Comparison of ENCODE assay signal across 8 cellular contexts in genomic region chr9:88388203-88388885, GRCh38. TPM values are rescaled to one million over a fixed set of nuclear protein-coding genes. Genes with fewer than 3 reads are reported as not detected.
DNase-seq lines count a peak whose midpoint lies in the region; ATAC-seq and TF ChIP-seq lines count a peak whose summit lies in the region.

Gene SPIN1, plus strand, starts transcription at chr9:88388444. Its CDS starts 38,096 bp downstream, at chr9:88426540.

- H4K8ac ChIP-seq in trophoblast cell (ENCODE audit: low read depth, low read length): peak within 1 kb of the TSS; percentile 100

- peaks cover 40% of the 10 kb centered on the region for H3K79me2 ChIP-seq in SU-DHL-6 (ENCODE audit: insufficient read depth, low read length)
- H3K79me2 ChIP-seq in trophoblast cell (ENCODE audit: control insufficient read depth, insufficient read depth, low read length, poor library complexity): peaks cover 25% of the 10 kb centered on the region

- H3K4me2 ChIP-seq in SU-DHL-6 (ENCODE audit: low read depth, low read length, poor library complexity, severe bottlenecking) (peak within 1 kb of the TSS; percentile 72), trophoblast cell (ENCODE audit: low read length) (peak within 1 kb of the TSS; percentile 79)

- H3K79me1 ChIP-seq in trophoblast cell (ENCODE audit: low read length): peaks cover 14% of the 10 kb centered on the region

- H2BK120ac ChIP-seq in trophoblast cell (ENCODE audit: insufficient read depth, low read length, poor library complexity): peak within 1 kb of the TSS; percentile 100

- peak within 1 kb of the TSS; percentile 89 for H3K27ac Mint-ChIP-seq in activated naive CD8-positive, alpha-beta T cell treated with anti-CD3 and anti-CD28 coated beads for 36 hours

- H3K9me3 ChIP-seq in SU-DHL-6 (ENCODE audit: insufficient read depth, low read length) (no peaks in the 10 kb centered on the region), trophoblast cell (ENCODE audit: insufficient read depth, low read depth, low read length) (peaks cover 1% of the 10 kb centered on the region), tibial nerve (no peaks in the 10 kb centered on the region)

- peak within 1 kb of the TSS; percentile 100 for H4K91ac ChIP-seq in trophoblast cell (ENCODE audit: low read depth, low read length)

- no peaks in the 10 kb centered on the region for H3K9me2 ChIP-seq in SU-DHL-6 (replicated peaks; ENCODE audit: insufficient read depth, low read length)

- H2AFZ ChIP-seq in SU-DHL-6 (ENCODE audit: low read depth, low read length, severe bottlenecking): peak within 1 kb of the TSS; percentile 85
- peak within 1 kb of the TSS; percentile 100 for H2AFZ ChIP-seq in trophoblast cell (ENCODE audit: insufficient read depth, low read length, poor library complexity)

- H3K9me3 Mint-ChIP-seq in activated naive CD8-positive, alpha-beta T cell treated with anti-CD3 and anti-CD28 coated beads for 36 hours: no peaks in the 10 kb centered on the region

- peak within 1 kb of the TSS; percentile 100 for H3K14ac ChIP-seq in trophoblast cell (ENCODE audit: low read length)

- H3F3A ChIP-seq in SU-DHL-6 (ENCODE audit: insufficient read depth): peaks cover 10% of the 10 kb centered on the region; the same call in 1 of the 2 replicates

- H3K9ac ChIP-seq in SU-DHL-6 (ENCODE audit: low read length): peak within 1 kb of the TSS; percentile 67
- peak within 1 kb of the TSS; percentile 100 for H3K9ac ChIP-seq in trophoblast cell (ENCODE audit: low read length)

- H3K27ac ChIP-seq in SU-DHL-6 (ENCODE audit: low read depth, low read length) (peak within 1 kb of the TSS; percentile 48; the same call in 1 of the 2 replicates), trophoblast cell (ENCODE audit: low read depth, low read length) (peak within 1 kb of the TSS; percentile 100), tibial nerve (peak within 1 kb of the TSS; percentile 85 to 94 (median 93))

- H3K18ac ChIP-seq in trophoblast cell (ENCODE audit: low read length): peak within 1 kb of the TSS; percentile 100

- peaks cover 16% of the 10 kb centered on the region for H3K36me3 Mint-ChIP-seq in activated naive CD8-positive, alpha-beta T cell treated with anti-CD3 and anti-CD28 coated beads for 36 hours

- CTCF ChIA-PET in GM10248 (lab: Yijun Ruan, JAX): no interaction called here

- DNase-seq in GM10248 (ENCODE audit: extremely low spot score) (peak; percentile 96), H4 (ENCODE audit: low spot score) (peak; percentile 44), LNCaP clone FGC (ENCODE audit: low read depth) (no peak), Right ventricle myocardium superior (peak; percentile 89), trophoblast cell (peak; percentile 76 to 88), tibial nerve (ENCODE audit: low spot score in 2 of 2) (peak; percentile 44 to 53)
- peak; percentile 90 for DNase-seq in activated naive CD8-positive, alpha-beta T cell treated with anti-CD3 and anti-CD28 coated beads for 36 hours

- H3K23ac ChIP-seq in trophoblast cell (ENCODE audit: low read length): no peak within 1 kb of the TSS

- no CpG with 5 or more reads among the region's 106 CpGs for WGBS in trophoblast cell (ENCODE audit: extremely low coverage, insufficient coverage, insufficient read length)
- 0% methylated on average over 3 to 16 of the region's 106 CpGs for WGBS in tibial nerve, 2 donors

- H3K27me3 ChIP-seq in SU-DHL-6 (ENCODE audit: low read length) (no peaks in the 10 kb centered on the region), trophoblast cell (ENCODE audit: insufficient read depth, low read length) (no peaks in the 10 kb centered on the region), tibial nerve (no peaks in the 10 kb centered on the region)

- peak within 1 kb of the TSS; percentile 100 for H3K4ac ChIP-seq in trophoblast cell (ENCODE audit: low read depth, low read length)

- ATAC-seq in Right ventricle myocardium superior (ENCODE audit: poor library complexity): peak; percentile 86

- no peak for TF ChIP-seq EP300 in tibial nerve (IDR thresholded peaks at IDR 0.05)

- H4K20me1 ChIP-seq in SU-DHL-6 (ENCODE audit: low read depth, low read length): peaks cover 5% of the 10 kb centered on the region; the same call in 1 of the 2 replicates

- TF ChIP-seq CTCF in GM10248 (IDR thresholded peaks at IDR 0.05; ENCODE audit: control extremely low read depth, extremely low read depth, low read depth, missing control alignments): peak; percentile 80
- TF ChIP-seq CTCF in LNCaP clone FGC (IDR thresholded peaks at IDR 0.05; ENCODE audit: control insufficient read depth, extremely low read depth, insufficient read depth): peak; percentile 70
- no peak for TF ChIP-seq CTCF in SU-DHL-6 (IDR thresholded peaks at IDR 0.05; ENCODE audit: insufficient read depth, low read length, poor library complexity, severe bottlenecking)
- peak; percentile 36 to 89 (median 88) for TF ChIP-seq CTCF in tibial nerve (IDR thresholded peaks at IDR 0.05)

- intact Hi-C loops in Right ventricle myocardium superior (cut with DNase I): loop anchor here (10.0 kb wide), 1 partner anchor 194 kb away; no protein-coding TSS in a partner anchor

- H2AK5ac ChIP-seq in trophoblast cell (ENCODE audit: low read length): peak within 1 kb of the TSS; percentile 96

- POLR2A ChIA-PET in GM10248 (lab: Yijun Ruan, JAX): no interaction called here

- H3K4me1 Mint-ChIP-seq in activated naive CD8-positive, alpha-beta T cell treated with anti-CD3 and anti-CD28 coated beads for 36 hours: peaks cover 36% of the 10 kb centered on the region

- peak within 1 kb of the TSS; percentile 100 for H2BK5ac ChIP-seq in trophoblast cell (ENCODE audit: low read depth, low read length, poor library complexity)

- no peaks in the 10 kb centered on the region for H3K36me3 ChIP-seq in SU-DHL-6 (ENCODE audit: low read length)
- H3K36me3 ChIP-seq in trophoblast cell (ENCODE audit: control insufficient read depth in 1 of 2, insufficient read depth in 2 of 2, low read length in 2 of 2): peaks cover 0 to 5% of the 10 kb centered on the region in 2 experiments
- no peaks in the 10 kb centered on the region for H3K36me3 ChIP-seq in tibial nerve

- H3K4me3 ChIP-seq in LNCaP clone FGC (ENCODE audit: low read depth, low read length): peak within 1 kb of the TSS; percentile 85
- peak within 1 kb of the TSS; percentile 85 for H3K4me3 ChIP-seq in SU-DHL-6 (ENCODE audit: insufficient read depth, low read length, poor library complexity, severe bottlenecking)
- H3K4me3 ChIP-seq in trophoblast cell (ENCODE audit: low read depth, low read length): peak within 1 kb of the TSS; percentile 97
- H3K4me3 ChIP-seq in tibial nerve: peak within 1 kb of the TSS; percentile 54 to 87 (median 82)

- H3K4me3 Mint-ChIP-seq in activated naive CD8-positive, alpha-beta T cell treated with anti-CD3 and anti-CD28 coated beads for 36 hours: peak within 1 kb of the TSS; percentile 87

- peak in 1 of 2 donors; percentile 55 for TF ChIP-seq POLR2A in tibial nerve (IDR thresholded peaks at IDR 0.05)

- peaks cover 3 to 11% of the 10 kb centered on the region in 2 experiments for H3K4me1 ChIP-seq in trophoblast cell (ENCODE audit: control insufficient read depth in 1 of 2, insufficient read depth in 2 of 2, low read length in 2 of 2)
- peaks cover 0 to 42% (median 6%) of the 10 kb centered on the region in 4 donors for H3K4me1 ChIP-seq in tibial nerve

- no peaks in the 10 kb centered on the region for H3K27me3 Mint-ChIP-seq in activated naive CD8-positive, alpha-beta T cell treated with anti-CD3 and anti-CD28 coated beads for 36 hours

- H2BK12ac ChIP-seq in trophoblast cell (ENCODE audit: low read length): peak within 1 kb of the TSS; percentile 72

- H4K12ac ChIP-seq in trophoblast cell (ENCODE audit: low read depth, low read length): peak within 1 kb of the TSS; percentile 100

RNA-seq across cellular contexts. Expression of gene SPIN1, which starts in this region (rescaled TPM):
- total RNA-seq in H4 (2014; rRNA removed; shearing (Covaris generic)): 63.5 and 64.4 TPM in 2 replicates
- 10 to 100 TPM; 37.7 to 39.0 TPM for total RNA-seq in activated naive CD8-positive, alpha-beta T cell treated with anti-CD3 and anti-CD28 coated beads for 36 hours
- total RNA-seq in Right ventricle myocardium superior (44.9 TPM), tibial nerve (10 to 100 TPM; 44.7 to 73.6 (median 61.3) TPM)
- 65.0 and 67.0 TPM in 2 replicates for polyA plus RNA-seq in trophoblast cell (2013)

Comparison
In these comparisons a context has a peak if more than half of its experiments do, and no peak if none do; other contexts are left out.
1. H3K27ac ChIP-seq: peak in every context shown above with its lines; median percentile 100 in trophoblast cell; 93 in tibial nerve; 48 in SU-DHL-6.